8 cellular contexts compared by ENCODE assay signal in genomic region chr7:101217388-101218235, GRCh38. TPM values are rescaled to one million over a fixed set of nuclear protein-coding genes. Genes with fewer than 3 reads are reported as not detected.
A peak's percentile ranks its signal among the peaks of the same experiment; 100 is the strongest.
DNase-seq lines count a peak whose midpoint lies in the region; ATAC-seq and TF ChIP-seq lines count a peak whose summit lies in the region.

Gene PLOD3, minus strand, starts transcription at chr7:101217581. Its CDS starts 307 bp downstream, at chr7:101217274.
Gene ZNHIT1, plus strand, starts transcription at chr7:101218165. Its CDS starts 31 bp downstream, at chr7:101218196.

- peak within 1 kb of the TSS; percentile 96 for H2AK5ac ChIP-seq in IMR-90 (ENCODE audit: low read depth, low read length)

- H3K14ac ChIP-seq in IMR-90 (replicated peaks; ENCODE audit: low read depth, low read length), result peak within 1 kb of the TSS; percentile 100

- ATAC-seq in GM21528 (IDR thresholded peaks at IDR 0.05; ENCODE audit: low FRiP score, unreplicated experiment) (peak; percentile 61), IMR-90 (ENCODE audit: low read depth) (peak; percentile 92)

- H3K79me1 ChIP-seq in IMR-90 (ENCODE audit: low read depth in 1 of 2, low read length in 2 of 2), result peaks cover 25 to 60% of the 10 kb centered on the region in 2 experiments

- H4K91ac ChIP-seq in IMR-90 (ENCODE audit: insufficient read depth, low read depth, low read length), result peak within 1 kb of the TSS; percentile 92

- no peaks in the 10 kb centered on the region for H3K9me3 ChIP-seq in IMR-90 (ENCODE audit: control insufficient read depth, insufficient read depth, low read length)

- peak within 1 kb of the TSS; percentile 84 for H2BK5ac ChIP-seq in IMR-90 (ENCODE audit: low read depth, low read length, poor library complexity, severe bottlenecking)

- peak within 1 kb of the TSS; percentile 99 for H3K23ac ChIP-seq in IMR-90 (ENCODE audit: low read depth, low read length)

- H3K27ac ChIP-seq in IMR-90 (ENCODE audit: insufficient read depth, low read length), result peak within 1 kb of the TSS; percentile 89

- H2BK15ac ChIP-seq in IMR-90 (ENCODE audit: low read depth, low read length), result peak within 1 kb of the TSS; percentile 45; the same call in 1 of the 3 replicates

- intact Hi-C loops in IMR-90 (cut with micrococcal nuclease), result loop anchor here (2.0 kb wide), 1 partner anchor 27 kb away; the partner anchor contains the start of gene FIS1

- peak within 1 kb of the TSS; percentile 96 for H3K4me3 ChIP-seq in IMR-90 (ENCODE audit: insufficient read depth, low read depth, low read length)

- H2AK9ac ChIP-seq in IMR-90 (replicated peaks; ENCODE audit: low read depth, low read length, poor library complexity), result peak within 1 kb of the TSS; percentile 98

- peak; percentile 64; the same call in 1 of the 2 replicates for TF ChIP-seq POLR2A in IMR-90 (IDR thresholded peaks at IDR 0.05; ENCODE audit: low read depth, low read length)

- peak; percentile 100 for DNase-seq in DMS 273 (lab: John Stamatoyannopoulos, UW; ENCODE audit: unreplicated experiment)
- DNase-seq in IMR-90, result peak; percentile 97
- peak; percentile 100 for DNase-seq in OCI-M1 (lab: John Stamatoyannopoulos, UW)
- DNase-seq in activated T-cell treated with anti-CD3 and anti-CD28 coated beads for 24 hours (ENCODE audit: low read depth), result peak; percentile 93
- peak; percentile 100 for DNase-seq in epidermal melanocyte (ENCODE audit: insufficient read length, low spot score)
- DNase-seq in middle frontal gyrus (ENCODE audit: extremely low spot score, low spot score), result peak; percentile 99
- DNase-seq in stimulated activated CD8-positive, alpha-beta memory T cell treated with anti-CD3 and anti-CD28 coated beads, Interleukin-2, amount 100 ng/mL, for 48 hours (ENCODE audit: low read depth in 2 of 2), result peak; percentile 89 to 92

- no TSS peak for BruUV-seq in IMR-90 (replicated peaks; lab: Mats Ljungman, UMichigan)

- H3K9ac ChIP-seq in IMR-90 (ENCODE audit: low read depth, low read length), result peak within 1 kb of the TSS; percentile 83

- H3K36me3 ChIP-seq in IMR-90 (ENCODE audit: control insufficient read depth, insufficient read depth, low read length), result peaks cover 20% of the 10 kb centered on the region

- in situ Hi-C loops in IMR-90 (cut with MboI; ENCODE audit: low sequenced_read_pairs), result no loop called here

- peak within 1 kb of the TSS; percentile 99 for H3K4ac ChIP-seq in IMR-90 (ENCODE audit: low read depth, low read length)

- peaks cover 9% of the 10 kb centered on the region for H3K4me1 ChIP-seq in IMR-90 (ENCODE audit: control insufficient read depth, insufficient read depth, low read length)

- H3K27me3 ChIP-seq in IMR-90 (ENCODE audit: control insufficient read depth, insufficient read depth, low read length), result no peaks in the 10 kb centered on the region

- H2BK120ac ChIP-seq in IMR-90 (ENCODE audit: low read depth, low read length), result peak within 1 kb of the TSS; percentile 68

- peaks cover 8% of the 10 kb centered on the region; the same call in 1 of the 2 replicates for H4K20me1 ChIP-seq in IMR-90 (ENCODE audit: insufficient read depth, low read length)

- peak within 1 kb of the TSS; percentile 87 for H2AFZ ChIP-seq in IMR-90 (replicated peaks; ENCODE audit: low read length, poor library complexity)

- dilution Hi-C loops in IMR-90 (cut with HindIII; ENCODE audit: low sequenced_read_pairs, unreplicated experiment), result no loop called here

- TF ChIP-seq RAD21 in IMR-90 (IDR thresholded peaks at IDR 0.05; ENCODE audit: low read length), result peak; percentile 7; the same call in 1 of the 2 replicates

- TF ChIP-seq CTCF in IMR-90 (conservative IDR thresholded peaks at IDR 0.05; ENCODE audit: low read depth, low read length), result peak; percentile 11; the same call in 1 of the 2 replicates

- 0 out of 2 replicates have a peak within 1 kb of the TSS, but pooled peaks have one; percentile 2 for H2BK20ac ChIP-seq in IMR-90 (ENCODE audit: low read depth, low read length)

- H3K4me2 ChIP-seq in IMR-90 (ENCODE audit: low read depth, low read length), result peak within 1 kb of the TSS; percentile 100

- WGBS in IMR-90 (ENCODE audit: extremely low coverage in 2 of 2, insufficient read length in 1 of 2), 2 experiments, result 0% methylated on average over 34 of the region's 57 CpGs; no CpG with 5 or more reads in 1 of the 2 experiments

- peak within 1 kb of the TSS; percentile 75 for H3K18ac ChIP-seq in IMR-90 (ENCODE audit: low read depth, low read length)

- H3K56ac ChIP-seq in IMR-90 (ENCODE audit: extremely low read depth, insufficient read depth, low read length), result peak within 1 kb of the TSS; percentile 93

- H4K8ac ChIP-seq in IMR-90 (ENCODE audit: low read depth in 2 of 2, low read length in 2 of 2), result peak within 1 kb of the TSS; percentile 85 to 95

- H3K9me1 ChIP-seq in IMR-90 (ENCODE audit: insufficient read depth, low read length), result peaks cover 4% of the 10 kb centered on the region

- POLR2A ChIA-PET in IMR-90 (lab: Charles Lee; ENCODE audit: unreplicated experiment), result interaction anchor here (0.6 to 1.6 kb wide), 5 partner anchors 10 to 634 kb away, joined by 3 to 7 read pairs (median 4); partner anchors contain the start of gene SERPINE1

- CTCF ChIA-PET in IMR-90 (lab: Yijun Ruan, JAX), result interaction anchor here (0.5 to 3.0 kb wide), 7 partner anchors 18 to 305 kb away, joined by 3 to 8 read pairs (median 4); no protein-coding TSS in a partner anchor

- H4K5ac ChIP-seq in IMR-90 (ENCODE audit: low read depth, low read length), result peak within 1 kb of the TSS; percentile 95

TF ChIP-seq in IMR-90, 13 proteins besides CTCF, POLR2A, EP300 and RAD21:
- no peak for TF ChIP-seq MAFK (IDR thresholded peaks at IDR 0.05; ENCODE audit: low read depth, low read length)
- TF ChIP-seq FOS (IDR thresholded peaks at IDR 0.05; ENCODE audit: low read depth, low read length), result no peak
- no peak for TF ChIP-seq SMC3 (IDR thresholded peaks at IDR 0.05; ENCODE audit: low read depth, low read length)
- TF ChIP-seq MXI1 (IDR thresholded peaks at IDR 0.05; ENCODE audit: borderline replicate concordance, low read depth, low read length), result peak; percentile 77
- TF ChIP-seq BHLHE40 (IDR thresholded peaks at IDR 0.05; ENCODE audit: low read depth, low read length), result peak; percentile 56; the same call in 1 of the 2 replicates
- 0 out of 2 replicates have a peak, but pooled peaks have one; percentile 66 for TF ChIP-seq ELK1 (IDR thresholded peaks at IDR 0.05; ENCODE audit: borderline replicate concordance, low read depth, low read length)
- TF ChIP-seq MAZ (IDR thresholded peaks at IDR 0.05; ENCODE audit: borderline replicate concordance, low read depth, low read length), result peak; percentile 45; the same call in 1 of the 2 replicates
TF ChIP-seq in IMR-90: peak in this region for 4.

RNA-seq across cellular contexts. Expression of gene PLOD3, which starts in this region (rescaled TPM):
- total RNA-seq in IMR-90 (2012; rRNA removed), result 21.7 and 24.4 TPM in 2 replicates
- polyA plus RNA-seq in IMR-90 (2012; rRNA removed), result 159 and 167 TPM in 2 replicates
- polyA plus RNA-seq in IMR-90 (2012; cell fraction: cytosol; rRNA removed), result 138 and 166 TPM in 2 replicates
- polyA plus RNA-seq in IMR-90 (2012; cell fraction: nucleus; rRNA removed; ENCODE audit: low replicate concordance), result 175 and 325 TPM in 2 replicates

RNA-seq across cellular contexts. Expression of gene ZNHIT1, which starts in this region (rescaled TPM):
- total RNA-seq in IMR-90 (2012; rRNA removed), result 31.7 and 34.4 TPM in 2 replicates
- 47.1 and 62.9 TPM in 2 replicates for polyA plus RNA-seq in IMR-90 (2012; rRNA removed)
- 76.6 and 174 TPM in 2 replicates for polyA plus RNA-seq in IMR-90 (2012; cell fraction: cytosol; rRNA removed)
- polyA plus RNA-seq in IMR-90 (2012; cell fraction: nucleus; rRNA removed; ENCODE audit: low replicate concordance), result 30.5 and 45.4 TPM in 2 replicates

Comparison
In these comparisons a context has a peak if more than half of its experiments do, and no peak if none do; other contexts are left out.
1. Peak in every context shown above with its lines: DNase-seq, ATAC-seq, H3K4me3 ChIP-seq and H3K27ac ChIP-seq.